In the genomic region with DNA sequence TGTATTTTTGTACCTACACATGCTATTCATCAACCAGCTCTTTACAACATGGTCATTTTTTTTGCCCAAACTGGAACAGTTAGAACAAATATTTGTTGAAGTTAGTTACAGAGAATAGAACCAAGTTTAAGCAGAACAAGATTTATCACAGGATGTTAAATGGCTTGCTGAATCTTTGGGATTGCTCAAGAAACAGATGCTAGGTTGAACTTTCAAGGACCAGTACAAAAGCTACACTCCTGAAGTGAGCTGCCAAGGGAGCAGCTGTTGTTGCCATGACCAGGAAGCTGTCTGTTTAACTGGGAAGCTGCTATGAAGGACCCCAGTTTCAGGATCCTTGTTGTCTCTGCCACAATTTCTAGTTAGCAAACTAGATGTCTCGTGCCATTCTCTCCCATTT, we compare ENCODE assay signal across 26 cellular contexts. TPM values are rescaled to one million over a fixed set of nuclear protein-coding genes. Genes with fewer than 3 reads are reported as not detected.
"Had no signal": no experiment of that assay in that cellular context is flagged by ENCODE, and none has a peak within 500 bp of the region (broad histone marks: within the 10 kb centered on the region; RNA-seq: fewer than 3 reads in every experiment).

No MANE protein-coding gene starts in this region.

- H3K4me3 ChIP-seq: gastrocnemius medialis, thoracic aorta, vagina had no signal

- H3K9me3 Mint-ChIP-seq: activated CD4-positive, alpha-beta T cell treated with anti-CD3 and anti-CD28 coated beads, Interleukin-2, amount 10 ng/mL, durations not matched to agents 7 days and 5 days; activated CD8-positive, alpha-beta T cell treated with anti-CD3 and anti-CD28 coated beads for 36 hours; activated naive CD4-positive, alpha-beta T cell treated with anti-CD3 and anti-CD28 coated beads, Interleukin-2, amount 50 U/mL, for 24 hours; type B pancreatic cell had no signal

- H3K4me1 ChIP-seq: gastrocnemius medialis, vagina had no signal

- H3K4me1 Mint-ChIP-seq: activated CD4-positive, alpha-beta T cell treated with anti-CD3 and anti-CD28 coated beads, Interleukin-2, amount 10 ng/mL, durations not matched to agents 7 days and 5 days; activated CD8-positive, alpha-beta memory T cell treated with anti-CD3 and anti-CD28 coated beads, Interleukin-2, amount 10 ng/mL, durations not matched to agents 7 days and 5 days; activated naive CD4-positive, alpha-beta T cell treated with anti-CD3 and anti-CD28 coated beads, Interleukin-2, amount 50 U/mL, for 24 hours; T-helper 17 cell had no signal

- H3K36me3 ChIP-seq: gastrocnemius medialis, thoracic aorta, vagina had no signal

- H3K27me3 ChIP-seq: gastrocnemius medialis, vagina had no signal

- H3K36me3 Mint-ChIP-seq: activated CD8-positive, alpha-beta memory T cell treated with anti-CD3 and anti-CD28 coated beads, Interleukin-2, amount 10 ng/mL, durations not matched to agents 7 days and 5 days; activated naive CD4-positive, alpha-beta T cell treated with anti-CD3 and anti-CD28 coated beads, Interleukin-2, amount 50 U/mL, for 24 hours; brain; type B pancreatic cell had no signal

- H3K9me3 ChIP-seq: gastrocnemius medialis, thoracic aorta, vagina had no signal

- DNase-seq: activated CD4-positive, alpha-beta T cell treated with anti-CD3 and anti-CD28 coated beads, Interleukin-2, amount 10 ng/mL, durations not matched to agents 7 days and 5 days; activated CD8-positive, alpha-beta memory T cell treated with anti-CD3 and anti-CD28 coated beads, Interleukin-2, amount 10 ng/mL, durations not matched to agents 7 days and 5 days; activated CD8-positive, alpha-beta T cell treated with anti-CD3 and anti-CD28 coated beads for 36 hours; activated gamma-delta T cell; activated T-cell treated with anti-CD3 and anti-CD28 coated beads for 4 hours; aorta; effector memory CD4-positive, alpha-beta T cell; gastrocnemius medialis; head of caudate nucleus; hypothalamus; posterior cingulate gyrus; stimulated activated CD4-positive, alpha-beta T cell treated with anti-CD3 and anti-CD28 coated beads, Interleukin-4, amount 100 ng/mL, for 1 hour; stimulated activated naive CD4-positive, alpha-beta T cell treated with Interleukin-2 at 50 U/mL for 16 hours; T-helper 17 cell had no signal

- ATAC-seq: activated CD8-positive, alpha-beta memory T cell treated with anti-CD3 and anti-CD28 coated beads, Interleukin-2, amount 10 ng/mL, durations not matched to agents 7 days and 5 days; activated CD8-positive, alpha-beta T cell treated with anti-CD3 and anti-CD28 coated beads for 36 hours; esophagus mucosa; sciatic nerve; T-helper 17 cell had no signal

- H3K4me3 Mint-ChIP-seq: activated CD4-positive, alpha-beta T cell treated with anti-CD3 and anti-CD28 coated beads, Interleukin-2, amount 10 ng/mL, durations not matched to agents 7 days and 5 days; activated CD8-positive, alpha-beta memory T cell treated with anti-CD3 and anti-CD28 coated beads, Interleukin-2, amount 10 ng/mL, durations not matched to agents 7 days and 5 days; activated CD8-positive, alpha-beta T cell treated with anti-CD3 and anti-CD28 coated beads for 36 hours; activated naive CD4-positive, alpha-beta T cell treated with anti-CD3 and anti-CD28 coated beads, Interleukin-2, amount 50 U/mL, for 24 hours; brain; T-helper 17 cell; type B pancreatic cell had no signal

- H3K27me3 Mint-ChIP-seq: activated CD4-positive, alpha-beta T cell treated with anti-CD3 and anti-CD28 coated beads, Interleukin-2, amount 10 ng/mL, durations not matched to agents 7 days and 5 days; activated CD8-positive, alpha-beta memory T cell treated with anti-CD3 and anti-CD28 coated beads, Interleukin-2, amount 10 ng/mL, durations not matched to agents 7 days and 5 days; activated CD8-positive, alpha-beta T cell treated with anti-CD3 and anti-CD28 coated beads for 36 hours; activated naive CD4-positive, alpha-beta T cell treated with anti-CD3 and anti-CD28 coated beads, Interleukin-2, amount 50 U/mL, for 24 hours; T-helper 17 cell had no signal

- H3K27ac Mint-ChIP-seq: activated CD4-positive, alpha-beta T cell treated with anti-CD3 and anti-CD28 coated beads, Interleukin-2, amount 10 ng/mL, durations not matched to agents 7 days and 5 days; activated CD8-positive, alpha-beta memory T cell treated with anti-CD3 and anti-CD28 coated beads, Interleukin-2, amount 10 ng/mL, durations not matched to agents 7 days and 5 days; activated CD8-positive, alpha-beta T cell treated with anti-CD3 and anti-CD28 coated beads for 36 hours; activated naive CD4-positive, alpha-beta T cell treated with anti-CD3 and anti-CD28 coated beads, Interleukin-2, amount 50 U/mL, for 24 hours; brain; T-helper 17 cell; type B pancreatic cell had no signal

RNA-seq across cellular contexts. Expression of gene ZIC1, which starts 53.7 kb away (rescaled TPM):
- total RNA-seq: activated CD4-positive, alpha-beta T cell treated with anti-CD3 and anti-CD28 coated beads, Interleukin-2, amount 10 ng/mL, durations not matched to agents 7 days and 5 days; activated CD8-positive, alpha-beta memory T cell treated with anti-CD3 and anti-CD28 coated beads, Interleukin-2, amount 10 ng/mL, durations not matched to agents 7 days and 5 days; activated CD8-positive, alpha-beta T cell treated with anti-CD3 and anti-CD28 coated beads for 36 hours; cardiac septum; dermis microvascular lymphatic vessel endothelial cell; liver; omental fat pad; T-helper 17 cell; vagina had no signal

RNA-seq across cellular contexts. Expression of gene ZIC4, which starts 56.5 kb away (rescaled TPM):
- total RNA-seq: activated CD4-positive, alpha-beta T cell treated with anti-CD3 and anti-CD28 coated beads, Interleukin-2, amount 10 ng/mL, durations not matched to agents 7 days and 5 days; activated CD8-positive, alpha-beta memory T cell treated with anti-CD3 and anti-CD28 coated beads, Interleukin-2, amount 10 ng/mL, durations not matched to agents 7 days and 5 days; activated CD8-positive, alpha-beta T cell treated with anti-CD3 and anti-CD28 coated beads for 36 hours; cardiac septum; dermis microvascular lymphatic vessel endothelial cell; esophagus mucosa; liver; omental fat pad; T-helper 17 cell; thoracic aorta; vagina had no signal
- polyA plus RNA-seq: adipose tissue had no signal
